ENCODE assay signal across 8 cellular contexts in the genomic region with DNA sequence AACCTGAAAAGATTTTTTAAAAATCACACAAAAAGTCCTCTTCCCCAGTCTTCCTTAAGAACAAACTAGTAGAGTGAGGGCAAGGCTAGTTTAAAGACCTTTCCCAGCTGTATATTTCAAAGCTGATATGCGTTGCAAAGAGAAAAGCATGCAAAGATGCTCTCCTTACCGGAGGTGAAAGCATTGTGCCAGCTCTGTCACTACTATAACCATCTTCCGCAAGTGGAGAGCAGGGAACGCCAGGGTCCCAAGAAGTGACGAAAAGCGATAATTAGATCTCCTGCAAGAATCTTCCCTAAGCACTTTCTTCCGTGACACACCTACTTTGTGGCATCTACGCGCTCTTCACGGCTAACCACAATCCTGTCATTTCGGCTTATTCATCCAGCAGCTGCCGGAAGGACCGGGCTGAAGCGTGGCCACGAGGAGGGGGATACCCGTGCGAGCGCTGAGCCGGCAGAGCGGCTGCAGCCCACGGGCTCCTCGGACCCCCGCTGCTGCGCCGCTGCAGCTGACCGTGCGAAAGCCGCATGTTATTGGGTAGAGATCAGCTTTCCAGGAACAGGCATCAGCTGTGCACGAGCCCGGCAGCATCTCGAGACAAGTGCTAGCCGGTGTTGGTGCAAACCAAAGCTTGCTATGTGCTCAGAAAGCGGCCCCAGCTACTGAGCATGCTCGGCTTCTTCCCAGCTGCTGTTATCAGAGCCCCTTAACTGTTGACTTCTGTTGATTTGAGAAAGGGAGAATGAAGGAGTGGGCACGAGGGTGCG. TPM values are rescaled to one million over a fixed set of nuclear protein-coding genes. Genes with fewer than 3 reads are reported as not detected.
DNase-seq lines count a peak whose midpoint lies in the region; ATAC-seq lines count a peak whose summit lies in the region.

No MANE protein-coding gene starts in this region.

- H3K27ac ChIP-seq in mesodermal cell (ENCODE audit: low read depth, low read length, severe bottlenecking) = no peak overlapping the region

- ATAC-seq in GM18517 (IDR thresholded peaks at IDR 0.05; ENCODE audit: unreplicated experiment) = peak; percentile 90
- peak; percentile 80 for ATAC-seq in HG02943 (IDR thresholded peaks at IDR 0.05; ENCODE audit: low read depth, unreplicated experiment)

- H3K36me3 ChIP-seq in mesodermal cell (ENCODE audit: control insufficient read depth, insufficient read depth, low read length) = no peaks in the 10 kb centered on the region

- peaks cover 3% of the 10 kb centered on the region for H3K4me1 ChIP-seq in mesodermal cell (ENCODE audit: control insufficient read depth, insufficient read depth, low read length, poor library complexity, severe bottlenecking)

- WGBS in mesodermal cell (ENCODE audit: insufficient coverage in 2 of 2), 2 experiments = 6% methylated on average over 25 to 33 of the region's 36 CpGs

- no peaks in the 10 kb centered on the region for H3K9me3 ChIP-seq in mesodermal cell (ENCODE audit: control insufficient read depth, low read length)

- H3K4me3 ChIP-seq in mesodermal cell (ENCODE audit: extremely low read depth, insufficient read depth, low read length, poor library complexity, severe bottlenecking) = peak overlapping the region; percentile 34

- DNase-seq in NCI-H2107 treated with DMSO at 0.1 percent for 48 hours (lab: John Stamatoyannopoulos, UW; ENCODE audit: unreplicated experiment) (peak; percentile 81), ecto neural progenitor cell (ENCODE audit: low spot score) (peak; percentile 85), NCI-H1048 (lab: John Stamatoyannopoulos, UW) (no peak)
- DNase-seq in activated CD4-positive, alpha-beta T cell treated with anti-CD3 and anti-CD28 coated beads, Interleukin-2, amount 50 U/mL, for 1 hour = peak; percentile 38
- DNase-seq in stimulated activated CD8-positive, alpha-beta memory T cell treated with anti-CD3 and anti-CD28 coated beads, Interleukin-4, amount 100 ng/mL, for 4 hours (ENCODE audit: low read depth in 2 of 2, low spot score in 1 of 2) = peak; percentile 20 to 26

RNA-seq across cellular contexts. Expression of gene ARHGAP18, which starts 57.2 kb away (rescaled TPM):
- 8.4 TPM for polyA plus RNA-seq in mesodermal cell (2013, experiment 1 of 2)
- polyA plus RNA-seq in mesodermal cell (2013, experiment 2 of 2) = 9.2 TPM
